ENCODE assay signal across 8 cellular contexts in genomic region chr21:26169611-26170470, GRCh38. TPM values are rescaled to one million over a fixed set of nuclear protein-coding genes. Genes with fewer than 3 reads are reported as not detected.
DNase-seq lines count a peak whose midpoint lies in the region; ATAC-seq and TF ChIP-seq lines count a peak whose summit lies in the region.

No MANE protein-coding gene starts in this region.

- H3K9me3 Mint-ChIP-seq in CD14-positive monocyte = no peaks in the 10 kb centered on the region

- peaks cover 46% of the 10 kb centered on the region for H3K4me1 Mint-ChIP-seq in CD14-positive monocyte

- H3K9me3 ChIP-seq in stomach smooth muscle (ENCODE audit: control insufficient read depth in 2 of 2, low read length in 2 of 2) = no peaks in the 10 kb centered on the region

- H3K36me3 Mint-ChIP-seq in CD14-positive monocyte = no peaks in the 10 kb centered on the region

- H3K27ac Mint-ChIP-seq in CD14-positive monocyte = peak overlapping the region; percentile 57 to 89 (median 84)

- TF ChIP-seq CTCF in CD14-positive monocyte (IDR thresholded peaks at IDR 0.05) (no peak), fibroblast of mammary gland (conservative IDR thresholded peaks at IDR 0.05; ENCODE audit: control insufficient read depth, insufficient read depth, low read depth, low read length) (no peak)

- peaks cover 22% of the 10 kb centered on the region for H3K4me1 ChIP-seq in stomach smooth muscle (ENCODE audit: control insufficient read depth, insufficient read depth, low read length)

- peak overlapping the region; percentile 61 to 79 for H3K9ac ChIP-seq in stomach smooth muscle (ENCODE audit: low read length in 2 of 2)

- peak; percentile 38 for ATAC-seq in GM19395 (IDR thresholded peaks at IDR 0.05; ENCODE audit: unreplicated experiment)
- peak; percentile 2 for ATAC-seq in HG03469 (IDR thresholded peaks at IDR 0.05; ENCODE audit: unreplicated experiment)

- H3K36me3 ChIP-seq in stomach smooth muscle (ENCODE audit: control insufficient read depth in 2 of 2, insufficient read depth in 2 of 2, low read length in 2 of 2) = no peaks in the 10 kb centered on the region

- no peaks in the 10 kb centered on the region for H3K27me3 ChIP-seq in stomach smooth muscle (ENCODE audit: control insufficient read depth in 1 of 2, insufficient read depth in 2 of 2, low read length in 2 of 2)

- intact Hi-C loops in CD14-positive monocyte (cut with micrococcal nuclease) = loop anchor here (5.0 kb wide), 3 partner anchors 203 to 288 kb away; no protein-coding TSS in a partner anchor

- H3K27ac ChIP-seq in stomach smooth muscle (ENCODE audit: low read length) = peak overlapping the region; percentile 76

- H3K27me3 Mint-ChIP-seq in CD14-positive monocyte (ENCODE audit: low read depth in 3 of 3) = peaks cover 3 to 9% (median 5%) of the 10 kb centered on the region in 3 donors

- no peak for DNase-seq in CD14-positive monocyte (ENCODE audit: low spot score)
- DNase-seq in NCI-H82 (lab: John Stamatoyannopoulos, UW) = peak; percentile 80
- DNase-seq in activated T-helper 1 cell treated with Interleukin-2 at 50 U/mL for 16 hours (ENCODE audit: low read depth) = peak; percentile 8
- DNase-seq in fibroblast of mammary gland (ENCODE audit: low read depth) = peak; percentile 68
- peak; percentile 67 for DNase-seq in myocyte (ENCODE audit: low read depth)

- H3K4me3 ChIP-seq in fibroblast of mammary gland (ENCODE audit: control insufficient read depth, low read depth, low read length) (peak overlapping the region; percentile 87), stomach smooth muscle (ENCODE audit: low read length in 2 of 2) (peak overlapping the region; percentile 94 to 96)

- peak overlapping the region; percentile 96 to 97 for H3K4me3 Mint-ChIP-seq in CD14-positive monocyte

RNA-seq across cellular contexts. Expression of gene APP, which starts 0.7 kb away (rescaled TPM):
- polyA plus RNA-seq in CD14-positive monocyte = 10 to 100 TPM; 28.0 to 35.1 TPM
- 568 and 576 TPM in 2 replicates for total RNA-seq in myocyte
- 996 TPM for polyA plus RNA-seq in myocyte (2012)
